13 cellular contexts compared by ENCODE assay signal in the genomic region with DNA sequence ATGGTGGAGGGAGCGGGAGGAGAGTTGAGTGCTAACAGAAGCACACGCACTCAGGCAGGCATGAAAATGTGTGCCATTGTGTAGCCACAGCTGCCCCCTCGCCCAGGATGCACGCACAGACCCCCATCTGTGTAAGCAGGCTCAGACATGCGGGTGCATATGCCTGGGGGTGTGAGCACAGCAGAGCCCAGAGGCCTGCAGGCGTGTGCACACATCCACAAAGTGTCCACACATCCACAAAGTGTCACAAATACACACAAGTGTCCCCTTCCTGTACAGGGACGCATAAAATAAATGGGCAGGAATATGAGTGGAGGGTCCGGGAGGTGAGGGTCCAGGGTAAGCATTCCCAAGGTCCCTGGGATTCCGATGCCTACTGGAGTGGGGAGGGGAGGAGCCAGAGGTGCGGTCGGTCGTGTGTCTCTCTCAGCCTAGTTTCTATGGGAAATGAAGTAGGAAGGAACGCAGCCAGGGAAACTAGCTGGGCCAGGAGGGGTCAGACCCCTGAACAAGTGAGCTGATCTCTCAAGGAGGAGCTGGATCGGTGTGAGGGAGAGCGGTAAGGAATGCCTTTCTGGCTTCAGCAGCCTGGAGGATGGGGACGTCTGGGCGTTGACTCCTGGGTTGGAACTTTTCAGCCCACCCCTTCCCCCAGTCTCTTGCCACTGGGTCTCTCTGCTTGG. TPM values are rescaled to one million over a fixed set of nuclear protein-coding genes. Genes with fewer than 3 reads are reported as not detected.
DNase-seq lines count a peak whose midpoint lies in the region; ATAC-seq and TF ChIP-seq lines count a peak whose summit lies in the region.
"Had no signal": no experiment of that assay in that cellular context is flagged by ENCODE, and none has a peak within 500 bp of the region (broad histone marks: within the 10 kb centered on the region; RNA-seq: fewer than 3 reads in every experiment).

No MANE protein-coding gene starts in this region.

- H4K8ac ChIP-seq in IMR-90 (ENCODE audit: low read depth in 2 of 2, low read length in 2 of 2), result peak overlapping the region; percentile 81 to 88

- ATAC-seq in IMR-90 (ENCODE audit: low read depth) (no peak), left lung (peak; percentile 11), upper lobe of left lung (ENCODE audit: low FRiP score in 2 of 2) (peak in 1 of 2 donors; percentile 2), HG03460 (IDR thresholded peaks at IDR 0.05; ENCODE audit: unreplicated experiment) (no peak)

- no peak for TF ChIP-seq RAD21 in IMR-90 (IDR thresholded peaks at IDR 0.05; ENCODE audit: low read length)

- peak overlapping the region; percentile 99 for H4K91ac ChIP-seq in IMR-90 (ENCODE audit: insufficient read depth, low read depth, low read length)

- TF ChIP-seq CTCF in IMR-90 (conservative IDR thresholded peaks at IDR 0.05; ENCODE audit: low read depth, low read length), result no peak
- TF ChIP-seq CTCF in left lung (IDR thresholded peaks at IDR 0.05), result no peak
- TF ChIP-seq CTCF in upper lobe of left lung (IDR thresholded peaks at IDR 0.05), result no peak

- peaks cover 0 to 17% of the 10 kb centered on the region in 2 experiments; a peak in 2 of 4 replicates for H3K79me1 ChIP-seq in IMR-90 (ENCODE audit: low read depth in 1 of 2, low read length in 2 of 2)

- H3K4ac ChIP-seq in IMR-90 (ENCODE audit: low read depth, low read length), result peak overlapping the region; percentile 99

- TF ChIP-seq EP300 in upper lobe of left lung (IDR thresholded peaks at IDR 0.05), result no peak

- 0 out of 2 replicates have a peak overlapping the region, but pooled peaks have one; percentile 16 for H4K5ac ChIP-seq in IMR-90 (ENCODE audit: low read depth, low read length)

- no TSS peak for BruUV-seq in IMR-90 (replicated peaks; lab: Mats Ljungman, UMichigan)

- no peak overlapping the region for H3K4me2 ChIP-seq in IMR-90 (ENCODE audit: low read depth, low read length)

- H3K9me3 ChIP-seq in IMR-90 (ENCODE audit: control insufficient read depth, insufficient read depth, low read length) (no peaks in the 10 kb centered on the region), left lung (no peaks in the 10 kb centered on the region), upper lobe of left lung (no peaks in the 10 kb centered on the region)
- H3K9me3 ChIP-seq: gastroesophageal sphincter had no signal

- DNase-seq in IMR-90, result no peak
- DNase-seq in dermis blood vessel endothelial cell, result peak; percentile 10
- peak in 1 of 2 donors; percentile 28 for DNase-seq in left lung
- DNase-seq in upper lobe of left lung, result peak in 1 of 2 donors; percentile 29
- DNase-seq in SHP77 treated with DMSO at 0.1 percent for 48 hours (lab: John Stamatoyannopoulos, UW), result no peak
- DNase-seq in NCI-H524 treated with DMSO at 0.1 percent for 48 hours (lab: John Stamatoyannopoulos, UW), result no peak
- DNase-seq: NCI-H187, RPMI8226, WERI-Rb-1 had no signal

- peak overlapping the region; percentile 90 for H2AK9ac ChIP-seq in IMR-90 (replicated peaks; ENCODE audit: low read depth, low read length, poor library complexity)

- H3K4me3 ChIP-seq in IMR-90 (ENCODE audit: insufficient read depth, low read depth, low read length) (no peak overlapping the region), left lung (peak overlapping the region in 1 of 2 donors; percentile 45), upper lobe of left lung (peak overlapping the region in 3 of 4 donors; percentile 51 to 53 (median 51))

- H3K9me1 ChIP-seq in IMR-90 (ENCODE audit: insufficient read depth, low read length), result peaks cover 29% of the 10 kb centered on the region

- dilution Hi-C loops in IMR-90 (cut with HindIII; ENCODE audit: low sequenced_read_pairs, unreplicated experiment), result no loop called here

- no peaks in the 10 kb centered on the region for H3K36me3 ChIP-seq in IMR-90 (ENCODE audit: control insufficient read depth, insufficient read depth, low read length)
- no peaks in the 10 kb centered on the region for H3K36me3 ChIP-seq in left lung
- peaks cover 0 to 9% (median 0%) of the 10 kb centered on the region in 4 donors for H3K36me3 ChIP-seq in upper lobe of left lung
- H3K36me3 ChIP-seq: gastroesophageal sphincter, WERI-Rb-1 had no signal

- H2AFZ ChIP-seq in IMR-90 (replicated peaks; ENCODE audit: low read length, poor library complexity), result peak overlapping the region; percentile 24

- H3K27ac ChIP-seq in IMR-90 (ENCODE audit: insufficient read depth, low read length) (no peak overlapping the region), left lung (peak overlapping the region; percentile 64 to 83), upper lobe of left lung (peak overlapping the region; percentile 81 to 94 (median 82))
- H3K27ac ChIP-seq: gastroesophageal sphincter, WERI-Rb-1 had no signal

- H2BK15ac ChIP-seq in IMR-90 (ENCODE audit: low read depth, low read length), result peak overlapping the region; percentile 98; the same call in 2 of the 3 replicates

- CTCF ChIA-PET in IMR-90 (lab: Yijun Ruan, JAX), result no interaction called here

- peak overlapping the region; percentile 99; the same call in 1 of the 2 replicates for H3K23ac ChIP-seq in IMR-90 (ENCODE audit: low read depth, low read length)

- H2BK5ac ChIP-seq in IMR-90 (ENCODE audit: low read depth, low read length, poor library complexity, severe bottlenecking), result peak overlapping the region; percentile 82

- H3K27me3 ChIP-seq in IMR-90 (ENCODE audit: control insufficient read depth, insufficient read depth, low read length) (no peaks in the 10 kb centered on the region), left lung (peaks cover 18 to 48% of the 10 kb centered on the region in 2 donors), upper lobe of left lung (peaks cover 0 to 21% (median 5%) of the 10 kb centered on the region in 4 donors)

- peak overlapping the region; percentile 98 for H2AK5ac ChIP-seq in IMR-90 (ENCODE audit: low read depth, low read length)

- intact Hi-C loops in IMR-90 (cut with micrococcal nuclease) (loop anchor here (5.0 kb wide), 1 partner anchor 45 kb away; no protein-coding TSS in a partner anchor), left lung (cut with DNase I) (no loop called here)

- TF ChIP-seq POLR2A in IMR-90 (IDR thresholded peaks at IDR 0.05; ENCODE audit: low read depth, low read length) (no peak), upper lobe of left lung (IDR thresholded peaks at IDR 0.05) (no peak)

- in situ Hi-C loops in IMR-90 (cut with MboI; ENCODE audit: low sequenced_read_pairs), result no loop called here

- H3K18ac ChIP-seq in IMR-90 (ENCODE audit: low read depth, low read length), result 0 out of 2 replicates have a peak overlapping the region, but pooled peaks have one; percentile 30

- peak overlapping the region; percentile 100 for H2BK120ac ChIP-seq in IMR-90 (ENCODE audit: low read depth, low read length)

- POLR2A ChIA-PET in IMR-90 (lab: Charles Lee; ENCODE audit: unreplicated experiment), result no interaction called here

- H3K4me1 ChIP-seq in IMR-90 (ENCODE audit: control insufficient read depth, insufficient read depth, low read length), result peaks cover 23% of the 10 kb centered on the region
- H3K4me1 ChIP-seq in left lung, result peaks cover 5 to 28% of the 10 kb centered on the region in 2 donors
- H3K4me1 ChIP-seq in upper lobe of left lung, result peaks cover 3 to 60% (median 29%) of the 10 kb centered on the region in 4 donors

- peak overlapping the region; percentile 97 for H3K14ac ChIP-seq in IMR-90 (replicated peaks; ENCODE audit: low read depth, low read length)

- H3K9ac ChIP-seq in IMR-90 (ENCODE audit: low read depth, low read length), result no peak overlapping the region

- no peak overlapping the region for H3K56ac ChIP-seq in IMR-90 (ENCODE audit: extremely low read depth, insufficient read depth, low read length)

- 82% methylated on average over 5 of the region's 17 CpGs; no CpG with 5 or more reads in 1 of the 2 experiments for WGBS in IMR-90 (ENCODE audit: extremely low coverage in 2 of 2, insufficient read length in 1 of 2), 2 experiments
- WGBS in upper lobe of left lung, 2 donors, result 37 to 39% methylated on average over 17 of the region's 17 CpGs

- peak overlapping the region; percentile 97 for H2BK20ac ChIP-seq in IMR-90 (ENCODE audit: low read depth, low read length)

- no peaks in the 10 kb centered on the region for H4K20me1 ChIP-seq in IMR-90 (ENCODE audit: insufficient read depth, low read length)

TF ChIP-seq in IMR-90, 13 proteins besides CTCF, POLR2A, EP300 and RAD21 (continues in another document):
- TF ChIP-seq NFE2L2 (IDR thresholded peaks at IDR 0.05; ENCODE audit: low read depth, low read length) (no peak), BHLHE40 (IDR thresholded peaks at IDR 0.05; ENCODE audit: low read depth, low read length) (no peak)

RNA-seq across cellular contexts. Expression of a gene that starts 0.7 kb away (rescaled TPM):
- total RNA-seq in IMR-90 (2012; rRNA removed), result 0.54 and 1.4 TPM in 2 replicates
- polyA plus RNA-seq in IMR-90 (2012; rRNA removed), result 1.4 and 1.7 TPM in 2 replicates
- polyA plus RNA-seq in IMR-90 (2012; cell fraction: cytosol; rRNA removed), result 2.5 and 3.4 TPM in 2 replicates
- polyA plus RNA-seq in IMR-90 (2012; cell fraction: nucleus; rRNA removed; ENCODE audit: low replicate concordance), result 0.60 and 1.7 TPM in 2 replicates
- total RNA-seq in dermis blood vessel endothelial cell, result 19.2 and 53.6 TPM in 2 replicates
- total RNA-seq in left lung, result 1,000 to 10,000 TPM; 1,945 to 1,968 TPM
- 1,000 to 10,000 TPM in 2 of 6 donors, 100 to 1,000 TPM in 4; 247 to 1,279 (median 821) TPM for total RNA-seq in upper lobe of left lung
- total RNA-seq: skeletal muscle tissue had no signal
- polyA plus RNA-seq: IgD-negative memory B cell had no signal

RNA-seq across cellular contexts. Expression of a gene that starts 40.6 kb away (rescaled TPM):
- 0.54 and 0.56 TPM in 2 replicates for total RNA-seq in IMR-90 (2012; rRNA removed)
- 3.4 TPM in 2 replicates for polyA plus RNA-seq in IMR-90 (2012; rRNA removed)
- 1.2 and 2.4 TPM in 2 replicates for polyA plus RNA-seq in IMR-90 (2012; cell fraction: cytosol; rRNA removed)
- 14.7 and 18.0 TPM in 2 replicates for polyA plus RNA-seq in IMR-90 (2012; cell fraction: nucleus; rRNA removed; ENCODE audit: low replicate concordance)
- 0.17 and 1.2 TPM in 2 replicates for total RNA-seq in dermis blood vessel endothelial cell
- 10 to 100 TPM; 27.6 to 30.1 TPM for total RNA-seq in left lung
- 10 to 100 TPM in 2 of 6 donors, 1 to 10 TPM in 4; 2.1 to 15.2 (median 6.6) TPM for total RNA-seq in upper lobe of left lung
- polyA plus RNA-seq: IgD-negative memory B cell had no signal

RNA-seq across cellular contexts. Expression of a gene that starts 42.1 kb away (rescaled TPM):
- total RNA-seq in IMR-90 (2012; rRNA removed), result not detected in 2 replicates
- polyA plus RNA-seq in IMR-90 (2012; rRNA removed), result 0.06 TPM in 1 of 2 replicates, not detected in the other
- polyA plus RNA-seq in IMR-90 (2012; cell fraction: cytosol; rRNA removed), result 0.01 TPM in 1 of 2 replicates, not detected in the other
- 0.03 TPM in 1 of 2 replicates, not detected in the other for polyA plus RNA-seq in IMR-90 (2012; cell fraction: nucleus; rRNA removed; ENCODE audit: low replicate concordance)
- total RNA-seq in dermis blood vessel endothelial cell, result not detected in 2 replicates
- total RNA-seq in left lung, result 1 to 10 TPM in 1 of 2 donors, under 1 TPM in 1; 0.97 to 1.7 TPM
- 1 to 10 TPM in 2 of 6 donors, under 1 TPM in 2, not detected in 2; 0.30 to 1.5 (median 0.93) TPM for total RNA-seq in upper lobe of left lung
- polyA plus RNA-seq: IgD-negative memory B cell had no signal

RNA-seq across cellular contexts. Expression of a gene that starts 59.0 kb away (rescaled TPM):
- total RNA-seq in IMR-90 (2012; rRNA removed), result under 0.01 TPM in 2 replicates
- polyA plus RNA-seq in IMR-90 (2012; rRNA removed), result 0.05 and 0.29 TPM in 2 replicates
- polyA plus RNA-seq in IMR-90 (2012; cell fraction: cytosol; rRNA removed), result 0.17 and 0.21 TPM in 2 replicates
- 0.09 and 0.13 TPM in 2 replicates for polyA plus RNA-seq in IMR-90 (2012; cell fraction: nucleus; rRNA removed; ENCODE audit: low replicate concordance)
- total RNA-seq in dermis blood vessel endothelial cell, result 0.05 TPM in 1 of 2 replicates, not detected in the other
- not detected for total RNA-seq in left lung
- 1 to 10 TPM in 1 of 6 donors, under 1 TPM in 3, not detected in 2; 0.39 to 1.4 (median 0.52) TPM for total RNA-seq in upper lobe of left lung
- total RNA-seq: skeletal muscle tissue had no signal
- polyA plus RNA-seq: IgD-negative memory B cell had no signal
